Comparison of ENCODE assay signal across 8 cellular contexts in the genomic region with DNA sequence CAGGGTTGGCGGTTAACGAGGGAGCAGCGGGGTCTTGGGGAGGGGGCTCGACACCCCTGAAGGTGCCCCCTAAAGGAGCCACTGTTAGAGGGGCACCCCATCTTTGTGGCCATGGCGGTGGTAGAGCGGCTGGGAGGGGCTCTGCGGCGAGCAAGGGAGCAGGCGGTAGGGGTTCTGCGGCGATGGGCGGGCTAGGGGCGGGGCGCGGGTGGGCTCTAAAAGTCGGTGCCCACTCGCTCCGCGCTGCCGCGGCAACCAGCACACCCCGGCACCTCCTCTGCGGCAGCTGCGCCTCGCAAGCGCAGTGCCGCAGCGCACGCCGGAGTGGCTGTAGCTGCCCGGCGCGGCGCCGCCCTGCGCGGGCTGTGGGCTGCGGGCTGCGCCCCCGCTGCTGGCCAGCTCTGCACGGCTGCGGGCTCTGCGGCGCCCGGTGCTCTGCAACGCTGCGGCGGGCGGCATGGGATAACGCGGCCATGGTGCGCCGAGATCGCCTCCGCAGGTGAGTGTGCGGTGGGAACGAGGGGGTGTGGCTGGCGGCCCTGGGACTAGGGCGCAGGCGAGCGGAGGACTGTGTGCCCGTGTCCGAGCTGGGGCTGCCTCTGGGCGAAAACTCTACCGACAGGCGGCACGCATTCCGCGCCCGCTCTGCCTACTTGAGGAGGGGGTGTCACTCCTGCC. TPM values are rescaled to one million over a fixed set of nuclear protein-coding genes. Genes with fewer than 3 reads are reported as not detected.
DNase-seq lines count a peak whose midpoint lies in the region; ATAC-seq and TF ChIP-seq lines count a peak whose summit lies in the region.

MEST (plus strand) TSS at position 245 of the 678 bp plus-strand sequence; CDS start at position 474, 229 bp downstream.

- DNase-seq in GM23338 (ENCODE audit: low spot score): peak; percentile 57
- peak; percentile 46 for DNase-seq in left cardiac atrium
- no peak for DNase-seq in NK-92 treated with Interleukin-12 subunit alpha and Interleukin-12 subunit beta, amount 100 ng/mL, for 24 hours (lab: John Stamatoyannopoulos, UW)
- no peak for DNase-seq in MG63
- DNase-seq in DMS153 treated with DMSO at 0.1 percent for 48 hours (lab: John Stamatoyannopoulos, UW; ENCODE audit: unreplicated experiment): no peak

- peak within 1 kb of the TSS; percentile 86 for H3K4me3 Mint-ChIP-seq in GM23338
- peak within 1 kb of the TSS; percentile 86 for H3K4me3 Mint-ChIP-seq in activated naive CD8-positive, alpha-beta T cell

- intact Hi-C loops in left cardiac atrium (cut with DNase I): loop anchor here in 1 of 2 donors (10.0 kb wide), 1 partner anchor 173 kb away; the partner anchor contains the start of gene COPG2

- no peaks in the 10 kb centered on the region for H3K27me3 ChIP-seq in ACC112 (ENCODE audit: insufficient read depth, low read length)
- H3K27me3 ChIP-seq in GM23338 (ENCODE audit: insufficient read depth): peaks cover 10% of the 10 kb centered on the region
- no peaks in the 10 kb centered on the region for H3K27me3 ChIP-seq in rectal smooth muscle tissue (ENCODE audit: control insufficient read depth, insufficient read depth, low read length)
- H3K27me3 ChIP-seq in MG63: no peaks in the 10 kb centered on the region

- H3K27ac ChIP-seq in ACC112 (ENCODE audit: low read depth, low read length) (no peak within 1 kb of the TSS), GM23338 (ENCODE audit: low read depth) (no peak within 1 kb of the TSS), rectal smooth muscle tissue (ENCODE audit: low read depth, low read length) (peak within 1 kb of the TSS; percentile 36)

- H3K9ac ChIP-seq in rectal smooth muscle tissue (ENCODE audit: low read length): no peak within 1 kb of the TSS

- H3K36me3 Mint-ChIP-seq in GM23338 (ENCODE audit: low read depth): peaks cover 49% of the 10 kb centered on the region
- H3K36me3 Mint-ChIP-seq in activated naive CD8-positive, alpha-beta T cell: peaks cover 5% of the 10 kb centered on the region

- peak within 1 kb of the TSS; percentile 81; the same call in 1 of the 2 replicates for H3K27ac Mint-ChIP-seq in GM23338
- H3K27ac Mint-ChIP-seq in activated naive CD8-positive, alpha-beta T cell: no peak within 1 kb of the TSS

- peak within 1 kb of the TSS; percentile 80 for H3K4me2 ChIP-seq in GM23338

- H4K20me1 ChIP-seq in GM23338 (replicated peaks; ENCODE audit: insufficient read depth): peaks cover 10% of the 10 kb centered on the region

- peaks cover 3% of the 10 kb centered on the region; the same call in 1 of the 2 replicates for H3F3A ChIP-seq in GM23338 (replicated peaks; ENCODE audit: low read depth)

- peaks cover 3% of the 10 kb centered on the region for H3K79me2 ChIP-seq in ACC112 (ENCODE audit: control insufficient read depth, insufficient read depth, low read length, unreplicated experiment)
- H3K79me2 ChIP-seq in GM23338 (replicated peaks; ENCODE audit: insufficient read depth): peaks cover 83% of the 10 kb centered on the region

- H2AFZ ChIP-seq in ACC112 (ENCODE audit: low read length, unreplicated experiment) (peak within 1 kb of the TSS; percentile 47), GM23338 (peak within 1 kb of the TSS; percentile 83; the same call in 1 of the 2 replicates)

- H3K9me3 Mint-ChIP-seq in GM23338: peaks cover 18% of the 10 kb centered on the region
- H3K9me3 Mint-ChIP-seq in activated naive CD8-positive, alpha-beta T cell (ENCODE audit: low read depth): no peaks in the 10 kb centered on the region

- peaks cover 11% of the 10 kb centered on the region for H3K27me3 Mint-ChIP-seq in GM23338 (ENCODE audit: insufficient read depth, low read depth, poor library complexity)
- peaks cover 4% of the 10 kb centered on the region for H3K27me3 Mint-ChIP-seq in activated naive CD8-positive, alpha-beta T cell

- peaks cover 46% of the 10 kb centered on the region for H3K4me1 Mint-ChIP-seq in GM23338
- H3K4me1 Mint-ChIP-seq in activated naive CD8-positive, alpha-beta T cell (ENCODE audit: low read depth): peaks cover 20% of the 10 kb centered on the region

- ATAC-seq in GM23338 (peak; percentile 51), left cardiac atrium (peak; percentile 57 to 62)

- 0 out of 4 replicates have a peak, but pooled peaks of 1 of the 2 experiments have one; percentile 7 for TF ChIP-seq CTCF in GM23338 (conservative IDR thresholded peaks at IDR 0.05; ENCODE audit: low read depth in 2 of 2)

- no peaks in the 10 kb centered on the region for H3K9me2 ChIP-seq in GM23338 (ENCODE audit: insufficient read depth)

- H3K9me3 ChIP-seq in MG63: no peaks in the 10 kb centered on the region

- H3K4me3 ChIP-seq in ACC112 (ENCODE audit: low read depth, low read length) (peak within 1 kb of the TSS; percentile 75), GM23338 (peak within 1 kb of the TSS; percentile 58), rectal smooth muscle tissue (ENCODE audit: low read length) (peak within 1 kb of the TSS; percentile 64), MG63 (no peak within 1 kb of the TSS)

- H3K36me3 ChIP-seq in ACC112 (ENCODE audit: insufficient read depth, low read length) (no peaks in the 10 kb centered on the region), GM23338 (ENCODE audit: insufficient read depth) (peaks cover 10% of the 10 kb centered on the region), rectal smooth muscle tissue (ENCODE audit: control insufficient read depth, insufficient read depth, low read length) (no peaks in the 10 kb centered on the region), MG63 (no peaks in the 10 kb centered on the region)

- peaks cover 13% of the 10 kb centered on the region for H3K4me1 ChIP-seq in ACC112 (ENCODE audit: control insufficient read depth, insufficient read depth, low read length, unreplicated experiment)
- H3K4me1 ChIP-seq in GM23338 (ENCODE audit: insufficient read depth): peaks cover 42% of the 10 kb centered on the region
- H3K4me1 ChIP-seq in rectal smooth muscle tissue (ENCODE audit: control insufficient read depth, insufficient read depth, low read length): peaks cover 5% of the 10 kb centered on the region

TF ChIP-seq in GM23338, 12 proteins besides CTCF, POLR2A, EP300 and RAD21 (continues in another document):
- TF ChIP-seq STAT1 (IDR thresholded peaks at IDR 0.05; ENCODE audit: unreplicated experiment): no peak
- TF ChIP-seq REST (IDR thresholded peaks at IDR 0.05; ENCODE audit: unreplicated experiment): no peak
- TF ChIP-seq EZH2 (IDR thresholded peaks at IDR 0.05; ENCODE audit: low read depth, unreplicated experiment): no peak
- TF ChIP-seq NANOG (IDR thresholded peaks at IDR 0.05; ENCODE audit: borderline replicate concordance): no peak
- TF ChIP-seq JUNB (IDR thresholded peaks at IDR 0.05; ENCODE audit: unreplicated experiment): no peak

RNA-seq across cellular contexts. Expression of gene MEST, which starts in this region (rescaled TPM):
- 229 and 230 TPM in 2 replicates for total RNA-seq in GM23338 (2014; rRNA removed; shearing (Covaris generic))
- 161 and 167 TPM in 2 replicates for polyA plus RNA-seq in GM23338 (2016; fragmentation: Nextera tagmentation; extraction: Ambion mirVana)
- total RNA-seq in left cardiac atrium: 10 to 100 TPM; 68.0 to 96.5 TPM
- total RNA-seq in MG63 (2014; rRNA removed; shearing (Covaris generic); ENCODE audit: low replicate concordance): not detected in 2 replicates

Comparison
In these comparisons a context has a peak if more than half of its experiments do, and no peak if none do; other contexts are left out.
1. RNA of gene MEST (total RNA-seq): 229 to 230 TPM in GM23338 and 68.0 to 96.5 TPM in left cardiac atrium; not detected in MG63; every median in the first group is over 10 times any median in the second.
2. DNase-seq: peak in GM23338 (single experiment) and left cardiac atrium (single experiment); none in NK-92 treated with Interleukin-12 subunit alpha and Interleukin-12 subunit beta, amount 100 ng/mL, for 24 hours (single experiment), MG63 (single experiment) and DMS153 treated with DMSO at 0.1 percent for 48 hours (single experiment).